In genomic region chr18:69564602-69565001, GRCh38 we compare ENCODE assay signal across 18 cellular contexts.
DNase-seq lines count a peak whose midpoint lies in the region; ATAC-seq, FAIRE-seq and TF ChIP-seq lines count a peak whose summit lies in the region.
"Had no signal": no experiment of that assay in that cellular context is flagged by ENCODE, and none has a peak within 500 bp of the region (broad histone marks: within the 10 kb centered on the region; RNA-seq: fewer than 3 reads in every experiment).

No MANE protein-coding gene starts in this region.

- H3K9ac ChIP-seq in HepG2 (ENCODE audit: insufficient read depth, low read depth, low read length) = no peak overlapping the region
- H3K9ac ChIP-seq: BLaER1 had no signal

- no peak for FAIRE-seq in HepG2 (lab: Jason Lieb, UNC)
- FAIRE-seq: A549, GM12878, GM19239, H1 had no signal

- H2AFZ ChIP-seq in HepG2 (ENCODE audit: low read length) = no peak overlapping the region

- CTCF ChIA-PET in HepG2 (lab: Yijun Ruan, JAX; ENCODE audit: low intra/inter-chr PET ratio, low total read pairs) = no interaction called here

- TF ChIP-seq POLR2A in HepG2 (IDR thresholded peaks at IDR 0.05; ENCODE audit: insufficient read depth in 1 of 2, low read depth in 2 of 2, low read length in 2 of 2) = no peak
- TF ChIP-seq POLR2A in right lobe of liver (IDR thresholded peaks at IDR 0.05) = no peak

- H3K79me2 ChIP-seq in HepG2 (ENCODE audit: insufficient read depth, low read length) = no peaks in the 10 kb centered on the region

- TF ChIP-seq RAD21 in HepG2 (CRISPR knock-in tag; IDR thresholded peaks at IDR 0.05) = no peak

- ATAC-seq in HepG2 = no peak
- no peak for ATAC-seq in right lobe of liver
- no peak for ATAC-seq in GM18517 (IDR thresholded peaks at IDR 0.05; ENCODE audit: unreplicated experiment)
- ATAC-seq: A549, GM12878 had no signal

- DNase-seq in DMS 273 (lab: John Stamatoyannopoulos, UW; ENCODE audit: unreplicated experiment) = peak; percentile 3
- no peak for DNase-seq in DMS 273 treated with DMSO at 0.1 percent for 48 hours (lab: John Stamatoyannopoulos, UW)
- DNase-seq in HepG2 (ENCODE audit: low spot score) = no peak
- DNase-seq in right lobe of liver = no peak
- DNase-seq in RPMI8226 = peak; percentile 58
- DNase-seq in NCI-H1694 (lab: John Stamatoyannopoulos, UW) = no peak
- DNase-seq in DMS79 (lab: John Stamatoyannopoulos, UW) = no peak
- DNase-seq: CD4-positive, alpha-beta memory T cell; DMS79 treated with DMSO at 0.1 percent for 48 hours; GF-D8; H9 had no signal

- H3K36me3 ChIP-seq in HepG2 (replicated peaks in 1 of 2; ENCODE audit: control insufficient read depth in 1 of 2, insufficient read depth in 2 of 2, low read length in 2 of 2) (peaks cover 1 to 3% of the 10 kb centered on the region in 2 experiments; a peak in 1 of 5 replicates), right lobe of liver (no peaks in the 10 kb centered on the region)
- H3K36me3 ChIP-seq: BLaER1 had no signal

- no peak for TF ChIP-seq EP300 in HepG2 (IDR thresholded peaks at IDR 0.05; ENCODE audit: low read depth in 2 of 2, low read length in 2 of 2)
- TF ChIP-seq EP300 in HepG2 (CRISPR knock-in tag; IDR thresholded peaks at IDR 0.05; ENCODE audit: borderline replicate concordance) = no peak

- POLR2A ChIA-PET in HepG2 (lab: Yijun Ruan, JAX) = no interaction called here

- H3K4me2 ChIP-seq in HepG2 (ENCODE audit: low read depth, low read length) = no peak overlapping the region
- H3K4me2 ChIP-seq: A549, BLaER1 had no signal

- WGBS in HepG2 (ENCODE audit: low lambda C conversion rate) = 83% methylated on average over 2 of the region's 2 CpGs
- WGBS in right lobe of liver (ENCODE audit: insufficient coverage, low coverage, low lambda C conversion rate, missing lambda C conversion rate) = 75% methylated on average over 2 of the region's 2 CpGs

- H3K27me3 ChIP-seq in HepG2 (ENCODE audit: control insufficient read depth in 1 of 2, insufficient read depth in 2 of 2, low read length in 2 of 2) (no peaks in the 10 kb centered on the region), right lobe of liver (no peaks in the 10 kb centered on the region)
- H3K27me3 ChIP-seq: BLaER1 had no signal

- peaks cover 10% of the 10 kb centered on the region for H3K9me3 ChIP-seq in HepG2 (ENCODE audit: low read length)
- H3K9me3 ChIP-seq in right lobe of liver = no peaks in the 10 kb centered on the region
- H3K9me3 ChIP-seq: A549 had no signal

- no peak for TF ChIP-seq CTCF in HepG2 (CRISPR knock-in tag; IDR thresholded peaks at IDR 0.05)
- TF ChIP-seq CTCF in right lobe of liver (IDR thresholded peaks at IDR 0.05) = no peak

- H3K4me1 ChIP-seq in HepG2 (ENCODE audit: insufficient read depth, low read length) (peaks cover 12% of the 10 kb centered on the region), right lobe of liver (no peaks in the 10 kb centered on the region)
- H3K4me1 ChIP-seq: A549, BLaER1 had no signal

- in situ Hi-C loops in HepG2 (cut with HindIII; ENCODE audit: extremely low pct_ligation_motif_present, low pct_unique_long_range_greater_than_20kb) = no loop called here

- H3K4me3 ChIP-seq in HepG2 (replicated peaks in 1 of 3; ENCODE audit: insufficient read depth in 1 of 3, low read depth in 2 of 3, low read length in 3 of 3) (no peak overlapping the region), right lobe of liver (no peak overlapping the region)
- H3K4me3 ChIP-seq: A549, BLaER1, GM12878 had no signal

- no TSS peak for BruUV-seq in HepG2 (replicated peaks; lab: Mats Ljungman, UMichigan)

- H4K20me1 ChIP-seq in HepG2 (ENCODE audit: insufficient read depth, low read length) = no peaks in the 10 kb centered on the region
- H4K20me1 ChIP-seq: BLaER1 had no signal

- intact Hi-C loops in HepG2 (cut with micrococcal nuclease; ENCODE audit: unreplicated experiment) = no loop called here
- intact Hi-C loops in right lobe of liver (cut with DNase I) = no loop called here

- H3K27ac ChIP-seq in HepG2 (ENCODE audit: extremely low read length, insufficient read depth, low read length) (no peak overlapping the region), right lobe of liver (no peak overlapping the region)
- H3K27ac ChIP-seq: 22Rv1, A549, BLaER1 had no signal

TF ChIP-seq in HepG2, 621 proteins besides CTCF, POLR2A, EP300 and RAD21:
- TF ChIP-seq MAFF (IDR thresholded peaks at IDR 0.05; ENCODE audit: low read depth, low read length) = peak; percentile 20; the same call in 1 of the 2 replicates
- TF ChIP-seq DMAP1 (CRISPR knock-in tag; IDR thresholded peaks at IDR 0.05) = no peak

Comparison
In these comparisons a context has a peak if more than half of its experiments do, and no peak if none do; other contexts are left out.
1. DNase-seq: peak in DMS 273 (single experiment) and RPMI8226 (single experiment); none in DMS 273 treated with DMSO at 0.1 percent for 48 hours (single experiment), HepG2 (single experiment), right lobe of liver (0 of 3), NCI-H1694 (single experiment) and DMS79 (single experiment).